ENCODE assay signal across 27 cellular contexts in the genomic region with DNA sequence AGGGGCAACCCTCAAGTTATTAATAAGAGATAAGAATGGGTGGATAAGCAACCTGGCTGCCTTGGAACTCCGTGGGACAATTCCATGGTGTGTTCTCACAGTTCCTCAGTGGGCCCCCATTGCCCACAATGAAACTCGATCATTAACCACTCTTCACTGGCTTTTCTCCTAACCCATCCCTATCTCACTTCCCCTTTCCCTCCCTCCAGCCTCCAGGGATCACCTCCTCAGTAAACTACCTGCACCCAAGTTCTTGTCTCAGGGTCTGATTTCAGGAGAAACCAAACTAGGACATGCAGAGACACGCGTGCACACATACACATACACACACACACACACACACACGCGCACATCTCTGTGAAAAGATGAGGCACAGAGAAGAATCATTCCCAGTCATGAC.
"Had no signal": no experiment of that assay in that cellular context is flagged by ENCODE, and none has a peak within 500 bp of the region (broad histone marks: within the 10 kb centered on the region; RNA-seq: fewer than 3 reads in every experiment).

No MANE protein-coding gene starts in this region.

- H3K9me3 ChIP-seq: neutrophil, pancreas, psoas muscle, right lobe of liver, sigmoid colon, stomach, thoracic aorta, thyroid gland, tibial nerve, upper lobe of left lung, vagina had no signal

- H3K27ac Mint-ChIP-seq: natural killer cell treated with Interleukin-12 subunit alpha and Interleukin-12 subunit beta and Interleukin-15 and Interleukin-18, amount 100 ng/mL, for 72 hours; stimulated activated effector memory CD8-positive, alpha-beta T cell treated with anti-CD3 and anti-CD28 coated beads, Interleukin-12 subunit alpha, Interleukin-12 subunit beta, amount 100 ng/mL, for 72 hours; stimulated activated naive CD8-positive, alpha-beta T cell treated with anti-CD3 and anti-CD28 coated beads, Interleukin-15, Interleukin-2, amounts not matched to agents 100 ng/mL and 50 ng/mL, for 24 hours had no signal

- ATAC-seq: natural killer cell treated with Interleukin-12 subunit alpha and Interleukin-12 subunit beta and Interleukin-15 and Interleukin-18, amount 100 ng/mL, for 72 hours; pancreas; psoas muscle; right cardiac atrium; right lobe of liver; stimulated activated effector memory CD8-positive, alpha-beta T cell treated with anti-CD3 and anti-CD28 coated beads, Interleukin-12 subunit alpha, Interleukin-12 subunit beta, amount 100 ng/mL, for 72 hours; stimulated activated naive B cell treated with anti-CD40 and anti-IgM and Interleukin-4, amounts not matched to agents 10 μg/mL and 1 μg/mL and 100 μg/mL, for 72 hours had no signal

- H3K27ac ChIP-seq: neutrophil, pancreas, psoas muscle, right lobe of liver, sigmoid colon, stomach, thoracic aorta, thyroid gland, tibial nerve, upper lobe of left lung, vagina had no signal

- H3K36me3 Mint-ChIP-seq: stimulated activated effector memory CD8-positive, alpha-beta T cell treated with anti-CD3 and anti-CD28 coated beads, Interleukin-12 subunit alpha, Interleukin-12 subunit beta, amount 100 ng/mL, for 72 hours; stimulated activated naive B cell treated with anti-CD40 and anti-IgM and Interleukin-4, amounts not matched to agents 10 μg/mL and 1 μg/mL and 100 μg/mL, for 72 hours had no signal

- DNase-seq: nephron progenitor cell; nucleus accumbens; pancreas; psoas muscle; right cardiac atrium; right lobe of liver; sigmoid colon; small intestine; stimulated activated CD4-positive, alpha-beta T cell treated with anti-CD3 and anti-CD28 coated beads, Interleukin-15, amount 100 ng/mL, for 24 hours; stimulated activated CD4-positive, alpha-beta T cell treated with anti-CD3 and anti-CD28 coated beads, Interleukin-2, amount 100 ng/mL, for 24 hours; stimulated activated CD4-positive, alpha-beta T cell treated with anti-CD3 and anti-CD28 coated beads, Interleukin-2, amount 100 ng/mL, for 48 hours; stimulated activated CD4-positive, alpha-beta T cell treated with anti-CD3 and anti-CD28 coated beads, Interleukin-4, amount 100 ng/mL, for 24 hours; stimulated activated naive B cell treated with anti-CD40 and anti-IgM and Interleukin-4, amounts not matched to agents 10 μg/mL and 1 μg/mL and 100 μg/mL, for 72 hours; stimulated activated naive CD4-positive, alpha-beta T cell treated with Interleukin-2 at 50 U/mL for 16 hours; stomach; thyroid gland; trophoblast cell; upper lobe of left lung had no signal

- H3K27me3 ChIP-seq: pancreas, sigmoid colon, thyroid gland, tibial nerve, vagina had no signal

- H3K4me3 ChIP-seq: pancreas, psoas muscle, right lobe of liver, sigmoid colon, stomach, thoracic aorta, thyroid gland, tibial nerve, upper lobe of left lung, vagina had no signal

- H3K4me3 Mint-ChIP-seq: natural killer cell treated with Interleukin-12 subunit alpha and Interleukin-12 subunit beta and Interleukin-15 and Interleukin-18, amount 100 ng/mL, for 72 hours; neural crest cell; stimulated activated effector memory CD8-positive, alpha-beta T cell treated with anti-CD3 and anti-CD28 coated beads, Interleukin-12 subunit alpha, Interleukin-12 subunit beta, amount 100 ng/mL, for 72 hours; stimulated activated naive B cell treated with anti-CD40 and anti-IgM and Interleukin-4, amounts not matched to agents 10 μg/mL and 1 μg/mL and 100 μg/mL, for 72 hours; stimulated activated naive CD8-positive, alpha-beta T cell treated with anti-CD3 and anti-CD28 coated beads, Interleukin-15, Interleukin-2, amounts not matched to agents 100 ng/mL and 50 ng/mL, for 24 hours had no signal

- H3K9me3 Mint-ChIP-seq: natural killer cell treated with Interleukin-12 subunit alpha and Interleukin-12 subunit beta and Interleukin-15 and Interleukin-18, amount 100 ng/mL, for 72 hours; nephron progenitor cell; neural crest cell; stimulated activated effector memory CD8-positive, alpha-beta T cell treated with anti-CD3 and anti-CD28 coated beads, Interleukin-12 subunit alpha, Interleukin-12 subunit beta, amount 100 ng/mL, for 72 hours; stimulated activated naive B cell treated with anti-CD40 and anti-IgM and Interleukin-4, amounts not matched to agents 10 μg/mL and 1 μg/mL and 100 μg/mL, for 72 hours; stimulated activated naive CD8-positive, alpha-beta T cell treated with anti-CD3 and anti-CD28 coated beads, Interleukin-15, Interleukin-2, amounts not matched to agents 100 ng/mL and 50 ng/mL, for 24 hours had no signal

- FAIRE-seq: pancreas, small intestine, urothelium cell line had no signal

- H3K36me3 ChIP-seq: neutrophil, pancreas, right lobe of liver, sigmoid colon, stomach, thoracic aorta, thyroid gland, tibial nerve, upper lobe of left lung, vagina had no signal
